In genomic region chr14:106442857-106443256, GRCh38 we compare ENCODE assay signal across 8 cellular contexts.
DNase-seq lines count a peak whose midpoint lies in the region; ATAC-seq, FAIRE-seq and TF ChIP-seq lines count a peak whose summit lies in the region.

No MANE protein-coding gene starts in this region.

- DNase-seq in GM12891 (ENCODE audit: insufficient read length, low spot score): no peak
- peak; percentile 9 for DNase-seq in OCI-M1 (lab: John Stamatoyannopoulos, UW)
- peak; percentile 22 to 25 for DNase-seq in activated T-helper 1 cell treated with anti-CD3 and anti-CD28 coated beads, Interleukin-2, amount 50 U/mL, for 16 hours (ENCODE audit: low read depth in 1 of 2, low spot score in 1 of 2)
- DNase-seq in stimulated activated CD4-positive, alpha-beta T cell treated with anti-CD3 and anti-CD28 coated beads, TNF-alpha, amount 100 ng/mL, for 1 hour (ENCODE audit: low read depth in 3 of 3, low spot score in 1 of 3): peak in 2 of 3 donors; percentile 13 to 30
- no peak for DNase-seq in H4 (ENCODE audit: low spot score)
- DNase-seq in NCI-H128 (lab: John Stamatoyannopoulos, UW; ENCODE audit: unreplicated experiment): no peak
- DNase-seq in SW480 (ENCODE audit: low spot score): no peak

- no peak for TF ChIP-seq POLR2A in GM12891 (IDR thresholded peaks at IDR 0.05; ENCODE audit: low read depth, low read length)

- no peak for ATAC-seq in GM21381 (IDR thresholded peaks at IDR 0.05; ENCODE audit: unreplicated experiment)

- FAIRE-seq in GM12891 (lab: Jason Lieb, UNC): no peak

TF ChIP-seq in GM12891, 5 proteins besides CTCF, POLR2A, EP300 and RAD21:
- TF ChIP-seq TAF1 (IDR thresholded peaks at IDR 0.05; ENCODE audit: low read depth, low read length) (no peak), SPI1 (IDR thresholded peaks at IDR 0.05; ENCODE audit: low read depth, low read length) (peak; percentile 62), PAX5 (IDR thresholded peaks at IDR 0.05; ENCODE audit: insufficient read depth, low read length, severe bottlenecking) (no peak)

Comparison
In these comparisons a context has a peak if more than half of its experiments do, and no peak if none do; other contexts are left out.
1. DNase-seq: peak in OCI-M1 (single experiment), activated T-helper 1 cell treated with anti-CD3 and anti-CD28 coated beads, Interleukin-2, amount 50 U/mL, for 16 hours (2 of 2) and stimulated activated CD4-positive, alpha-beta T cell treated with anti-CD3 and anti-CD28 coated beads, TNF-alpha, amount 100 ng/mL, for 1 hour (2 of 3); none in GM12891 (single experiment), H4 (single experiment), NCI-H128 (single experiment) and SW480 (single experiment).